20 cellular contexts compared by ENCODE assay signal in genomic region chr15:88608607-88609181, GRCh38. TPM values are rescaled to one million over a fixed set of nuclear protein-coding genes. Genes with fewer than 3 reads are reported as not detected.
DNase-seq lines count a peak whose midpoint lies in the region; ATAC-seq, FAIRE-seq and TF ChIP-seq lines count a peak whose summit lies in the region.
"Had no signal": no experiment of that assay in that cellular context is flagged by ENCODE, and none has a peak within 500 bp of the region (broad histone marks: within the 10 kb centered on the region; RNA-seq: fewer than 3 reads in every experiment).

No MANE protein-coding gene starts in this region.

- in situ Hi-C loops in K562 (cut with MboI), result no loop called here

- CTCF ChIA-PET in K562 (lab: Yijun Ruan, JAX; ENCODE audit: low intra/inter-chr PET ratio), result no interaction called here

- no peak overlapping the region for H3K4me3 ChIP-seq in K562
- H3K4me3 ChIP-seq: BLaER1, SK-N-MC had no signal

- H3K27ac Mint-ChIP-seq in activated CD4-positive, alpha-beta T cell treated with anti-CD3 and anti-CD28 coated beads, Interleukin-2, amount 10 ng/mL, durations not matched to agents 24 days and 14 days, result no peak overlapping the region
- H3K27ac Mint-ChIP-seq: CD4-positive, alpha-beta T cell had no signal

- no peaks in the 10 kb centered on the region for H3K9me3 Mint-ChIP-seq in activated CD4-positive, alpha-beta T cell treated with anti-CD3 and anti-CD28 coated beads, Interleukin-2, amount 10 ng/mL, durations not matched to agents 24 days and 14 days
- H3K9me3 Mint-ChIP-seq: CD4-positive, alpha-beta T cell had no signal

- no peaks in the 10 kb centered on the region for H3K9me3 ChIP-seq in K562 (replicated peaks; ENCODE audit: control insufficient read depth, insufficient read depth, low read depth, low read length)

- H3K9ac ChIP-seq in K562 (ENCODE audit: insufficient read depth in 1 of 2, low read depth in 2 of 2, low read length in 2 of 2), result no peak overlapping the region
- H3K9ac ChIP-seq: BLaER1, KMS-11 had no signal

- H3K4me3 Mint-ChIP-seq in activated CD4-positive, alpha-beta T cell treated with anti-CD3 and anti-CD28 coated beads, Interleukin-2, amount 10 ng/mL, durations not matched to agents 24 days and 14 days, result no peak overlapping the region
- H3K4me3 Mint-ChIP-seq: CD4-positive, alpha-beta T cell had no signal

- TF ChIP-seq EP300 in K562 (IDR thresholded peaks at IDR 0.05; ENCODE audit: low read length), result no peak

- H3K4me1 ChIP-seq in K562 (replicated peaks in 1 of 2; ENCODE audit: control insufficient read depth in 2 of 2, insufficient read depth in 2 of 2, low read length in 2 of 2), result peaks cover 0 to 19% of the 10 kb centered on the region in 2 experiments; a peak in 2 of 5 replicates

- no peak for TF ChIP-seq CTCF in K562 (IDR thresholded peaks at IDR 0.05 in 2 of 3, conservative IDR thresholded peaks at IDR 0.05 in 1 of 3; ENCODE audit: insufficient read depth in 2 of 3, low read depth in 1 of 3, low read length in 3 of 3)

- no TSS peak for BruUV-seq in K562 (replicated peaks; lab: Mats Ljungman, UMichigan)

- no peak overlapping the region for H2AFZ ChIP-seq in K562 (ENCODE audit: low read depth, low read length)

- peaks cover 4% of the 10 kb centered on the region; the same call in 1 of the 2 replicates for H4K20me1 ChIP-seq in K562 (replicated peaks; ENCODE audit: control insufficient read depth, insufficient read depth, low read length)
- H4K20me1 ChIP-seq: BLaER1 had no signal

- no peak for TF ChIP-seq RAD21 in K562 (CRISPR knock-in tag; conservative IDR thresholded peaks at IDR 0.05 in 1 of 2, IDR thresholded peaks at IDR 0.05 in 1 of 2)

- H3K36me3 Mint-ChIP-seq in activated CD4-positive, alpha-beta T cell treated with anti-CD3 and anti-CD28 coated beads, Interleukin-2, amount 10 ng/mL, durations not matched to agents 24 days and 14 days (ENCODE audit: low read depth), result no peaks in the 10 kb centered on the region

- H3K27ac ChIP-seq in K562 (ENCODE audit: extremely low read depth, low read depth, low read length), result no peak overlapping the region
- H3K27ac ChIP-seq: BLaER1, HL-60, KMS-11, RWPE1, SK-N-MC had no signal

- no peaks in the 10 kb centered on the region for H3K9me1 ChIP-seq in K562 (ENCODE audit: control insufficient read depth, insufficient read depth, low read length)

- intact Hi-C loops in activated CD4-positive, alpha-beta T cell treated with anti-CD3 and anti-CD28 coated beads, Interleukin-2, amount 10 ng/mL, durations not matched to agents 24 days and 14 days (cut with micrococcal nuclease), result no loop called here
- intact Hi-C loops in K562 (cut with micrococcal nuclease), result no loop called here

- peaks cover 23 to 46% of the 10 kb centered on the region in 2 experiments; a peak in 4 of 5 replicates for H3K27me3 ChIP-seq in K562 (ENCODE audit: control insufficient read depth in 2 of 2, insufficient read depth in 2 of 2, low read length in 2 of 2)

- TF ChIP-seq POLR2A in K562 (conservative IDR thresholded peaks at IDR 0.05), result no peak

- no peak overlapping the region for H3K4me2 ChIP-seq in K562 (ENCODE audit: insufficient read depth, low read length)
- H3K4me2 ChIP-seq: BLaER1, KMS-11 had no signal

- ATAC-seq in K562 (no peak), HG03342 (IDR thresholded peaks at IDR 0.05; ENCODE audit: unreplicated experiment) (no peak)

- H3K36me3 ChIP-seq in K562 (ENCODE audit: control insufficient read depth, insufficient read depth, low read length), result no peaks in the 10 kb centered on the region
- H3K36me3 ChIP-seq: BLaER1 had no signal

- peak; percentile 30 for DNase-seq in activated CD4-positive, alpha-beta T cell treated with anti-CD3 and anti-CD28 coated beads, Interleukin-2, amount 10 ng/mL, durations not matched to agents 24 days and 14 days
- no peak for DNase-seq in activated CD4-positive, alpha-beta T cell treated with anti-CD3 and anti-CD28 coated beads, Interleukin-2, amount 50 U/mL, for 1 hour
- DNase-seq in MV-4-11 (lab: John Stamatoyannopoulos, UW), result peak; percentile 33
- DNase-seq in K562 (ENCODE audit: extremely low read depth in 1 of 4, low spot score in 3 of 4), result no peak
- DNase-seq in NCI-H2107 (lab: John Stamatoyannopoulos, UW), result no peak
- no peak for DNase-seq in activated CD4-positive, alpha-beta T cell treated with anti-CD3 and anti-CD28 coated beads, Interleukin-2, amount 50 U/mL, for 4 hours
- DNase-seq: CD4-positive, alpha-beta T cell; COR-L47; DMS79; NCI-H187; NCI-H226; NCI-H510A treated with DMSO at 0.1 percent for 48 hours; NCI-H748 treated with DMSO at 0.1 percent for 48 hours; SHP77 treated with DMSO at 0.1 percent for 48 hours had no signal

- H3K4me1 Mint-ChIP-seq in activated CD4-positive, alpha-beta T cell treated with anti-CD3 and anti-CD28 coated beads, Interleukin-2, amount 10 ng/mL, durations not matched to agents 24 days and 14 days, result peaks cover 5% of the 10 kb centered on the region

- WGBS in K562 (ENCODE audit: insufficient coverage, low coverage, missing lambda C conversion rate), result 0% methylated on average over 4 of the region's 4 CpGs

- H3K79me2 ChIP-seq in K562 (ENCODE audit: control insufficient read depth, insufficient read depth, low read length), result no peaks in the 10 kb centered on the region

- peaks cover 82% of the 10 kb centered on the region for H3K27me3 Mint-ChIP-seq in activated CD4-positive, alpha-beta T cell treated with anti-CD3 and anti-CD28 coated beads, Interleukin-2, amount 10 ng/mL, durations not matched to agents 24 days and 14 days

- POLR2A ChIA-PET in K562 (lab: Yijun Ruan, JAX), result interaction anchor here (1.0 to 1.2 kb wide), 2 partner anchors 13 to 18 kb away, joined by 3 to 4 read pairs; no protein-coding TSS in a partner anchor

- no peak for FAIRE-seq in K562 (lab: Jason Lieb, UNC)

TF ChIP-seq in K562, 482 proteins besides CTCF, POLR2A, EP300 and RAD21:
- TF ChIP-seq, protein P1, sequence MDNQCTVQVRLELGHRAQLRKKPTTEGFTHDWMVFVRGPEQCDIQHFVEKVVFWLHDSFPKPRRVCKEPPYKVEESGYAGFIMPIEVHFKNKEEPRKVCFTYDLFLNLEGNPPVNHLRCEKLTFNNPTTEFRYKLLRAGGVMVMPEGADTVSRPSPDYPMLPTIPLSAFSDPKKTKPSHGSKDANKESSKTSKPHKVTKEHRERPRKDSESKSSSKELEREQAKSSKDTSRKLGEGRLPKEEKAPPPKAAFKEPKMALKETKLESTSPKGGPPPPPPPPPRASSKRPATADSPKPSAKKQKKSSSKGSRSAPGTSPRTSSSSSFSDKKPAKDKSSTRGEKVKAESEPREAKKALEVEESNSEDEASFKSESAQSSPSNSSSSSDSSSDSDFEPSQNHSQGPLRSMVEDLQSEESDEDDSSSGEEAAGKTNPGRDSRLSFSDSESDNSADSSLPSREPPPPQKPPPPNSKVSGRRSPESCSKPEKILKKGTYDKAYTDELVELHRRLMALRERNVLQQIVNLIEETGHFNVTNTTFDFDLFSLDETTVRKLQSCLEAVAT (IDR thresholded peaks at IDR 0.05), result no peak
- peak; percentile 63; the same call in 1 of the 2 replicates for TF ChIP-seq SPI1 (IDR thresholded peaks at IDR 0.05; ENCODE audit: borderline replicate concordance, low read depth, low read length)

RNA-seq across cellular contexts. Expression of gene AEN, which starts 12.4 kb away (rescaled TPM):
- 72.4 and 75.7 TPM in 2 replicates for total RNA-seq in activated CD4-positive, alpha-beta T cell treated with anti-CD3 and anti-CD28 coated beads, Interleukin-2, amount 10 ng/mL, durations not matched to agents 24 days and 14 days
- 39.3 and 74.9 TPM in 2 replicates for total RNA-seq in K562 (2011; cell fraction: chromatin; rRNA removed; ENCODE audit: low replicate concordance)
- 60.9 and 72.5 TPM in 2 replicates for total RNA-seq in K562 (2011; cell fraction: nucleolus; rRNA removed)
- total RNA-seq in K562 (2011; cell fraction: nucleoplasm; rRNA removed), result 49.7 and 55.9 TPM in 2 replicates
- total RNA-seq in K562 (2014; rRNA removed), result 51.0 and 56.6 TPM in 2 replicates
- 24.6 and 26.3 TPM in 2 replicates for total RNA-seq in K562 (2014; rRNA removed; fragmentation: Illumina TruSeq; extraction: Trizol)
- 40.0 and 40.9 TPM in 2 replicates for total RNA-seq in K562 (2015; rRNA removed; fragmentation: Illumina TruSeq; extraction: Trizol)
- 49.2 and 52.7 TPM in 2 replicates for total RNA-seq in K562 (2021)
- 30.8 and 32.8 TPM in 2 replicates for polyA plus RNA-seq in K562 (2011; rRNA removed)
- 31.2 and 50.1 TPM in 2 replicates for polyA plus RNA-seq in K562 (2011; cell fraction: cytosol; rRNA removed)
- 44.5 and 69.3 TPM in 2 replicates for polyA plus RNA-seq in K562 (2011; cell fraction: nucleus; rRNA removed)
- polyA plus RNA-seq in K562 (2012), result 22.0 and 27.2 TPM in 2 replicates
- 31.6 and 35.1 TPM in 2 replicates for polyA plus RNA-seq in K562 (2014; fragmentation: Illumina TruSeq; extraction: Trizol)
- polyA plus RNA-seq in K562 (2014; fragmentation: Nextera tagmentation; extraction: Ambion mirVana), result 10 to 100 TPM in 1 of 2 experiments, 1 to 10 TPM in 1; 9.0 to 11.7 TPM
- 35.5 and 45.5 TPM in 2 replicates for polyA plus RNA-seq in K562 (2014; rRNA removed)
- polyA minus RNA-seq in K562 (2011; rRNA and poly(A)+ RNA removed), result 20.7 and 30.4 TPM in 2 replicates
- polyA minus RNA-seq in K562 (2011; cell fraction: cytosol; rRNA and poly(A)+ RNA removed), result 20.4 and 26.9 TPM in 2 replicates
- 39.8 and 44.6 TPM in 2 replicates for polyA minus RNA-seq in K562 (2011; cell fraction: nucleus; rRNA and poly(A)+ RNA removed)

RNA-seq across cellular contexts. Expression of gene ISG20, which starts 30.1 kb away (rescaled TPM):
- 33.9 and 35.5 TPM in 2 replicates for total RNA-seq in activated CD4-positive, alpha-beta T cell treated with anti-CD3 and anti-CD28 coated beads, Interleukin-2, amount 10 ng/mL, durations not matched to agents 24 days and 14 days
- 1.2 and 4.5 TPM in 2 replicates for total RNA-seq in K562 (2011; cell fraction: chromatin; rRNA removed; ENCODE audit: low replicate concordance)
- 2.2 and 2.7 TPM in 2 replicates for total RNA-seq in K562 (2011; cell fraction: nucleolus; rRNA removed)
- total RNA-seq in K562 (2011; cell fraction: nucleoplasm; rRNA removed), result 2.3 and 3.1 TPM in 2 replicates
- total RNA-seq in K562 (2014; rRNA removed), result 1.3 and 2.4 TPM in 2 replicates
- 0.16 and 0.36 TPM in 2 replicates for total RNA-seq in K562 (2014; rRNA removed; fragmentation: Illumina TruSeq; extraction: Trizol)
- 0.65 and 1.1 TPM in 2 replicates for total RNA-seq in K562 (2015; rRNA removed; fragmentation: Illumina TruSeq; extraction: Trizol)
- total RNA-seq in K562 (2021), result 1.9 TPM in 2 replicates
- polyA plus RNA-seq in K562 (2011; rRNA removed), result 0.43 and 1.0 TPM in 2 replicates
- polyA plus RNA-seq in K562 (2011; cell fraction: cytosol; rRNA removed), result 0.35 and 1.8 TPM in 2 replicates
- polyA plus RNA-seq in K562 (2011; cell fraction: nucleus; rRNA removed), result 0.76 and 1.9 TPM in 2 replicates
- polyA plus RNA-seq in K562 (2012), result 1.4 and 4.0 TPM in 2 replicates
- polyA plus RNA-seq in K562 (2014; fragmentation: Illumina TruSeq; extraction: Trizol), result 0.06 and 0.32 TPM in 2 replicates
- polyA plus RNA-seq in K562 (2014; fragmentation: Nextera tagmentation; extraction: Ambion mirVana), result under 1 TPM; 0.70 to 1.00 TPM
- 1.7 and 2.1 TPM in 2 replicates for polyA plus RNA-seq in K562 (2014; rRNA removed)
- 0.11 and 0.30 TPM in 2 replicates for polyA minus RNA-seq in K562 (2011; rRNA and poly(A)+ RNA removed)
- not detected in 2 replicates for polyA minus RNA-seq in K562 (2011; cell fraction: cytosol; rRNA and poly(A)+ RNA removed)
- 0.67 and 1.5 TPM in 2 replicates for polyA minus RNA-seq in K562 (2011; cell fraction: nucleus; rRNA and poly(A)+ RNA removed)

Comparison
In these comparisons a context has a peak if more than half of its experiments do, and no peak if none do; other contexts are left out.
1. DNase-seq: peak in activated CD4-positive, alpha-beta T cell treated with anti-CD3 and anti-CD28 coated beads, Interleukin-2, amount 10 ng/mL, durations not matched to agents 24 days and 14 days (single experiment) and MV-4-11 (single experiment); none in activated CD4-positive, alpha-beta T cell treated with anti-CD3 and anti-CD28 coated beads, Interleukin-2, amount 50 U/mL, for 1 hour (single experiment), K562 (0 of 4), NCI-H2107 (single experiment) and activated CD4-positive, alpha-beta T cell treated with anti-CD3 and anti-CD28 coated beads, Interleukin-2, amount 50 U/mL, for 4 hours (0 of 2).